9 cellular contexts compared by ENCODE assay signal in genomic region chr7:115851291-115851690, GRCh38.
DNase-seq lines count a peak whose midpoint lies in the region; TF ChIP-seq lines count a peak whose summit lies in the region.
"Had no signal": no experiment of that assay in that cellular context is flagged by ENCODE, and none has a peak within 500 bp of the region (broad histone marks: within the 10 kb centered on the region; RNA-seq: fewer than 3 reads in every experiment).

No MANE protein-coding gene starts in this region.

- H4K20me1 ChIP-seq in DOHH2 (ENCODE audit: control insufficient read depth, insufficient read depth, low read depth, low read length): no peaks in the 10 kb centered on the region

- H3K4me1 Mint-ChIP-seq in activated naive CD4-positive, alpha-beta T cell treated with anti-CD3 and anti-CD28 coated beads, Interleukin-2, amount 10 ng/mL, durations not matched to agents 7 days and 5 days: no peaks in the 10 kb centered on the region
- H3K4me1 Mint-ChIP-seq in activated CD4-positive, alpha-beta T cell treated with anti-CD3 and anti-CD28 coated beads, Interleukin-2, amount 10 ng/mL, durations not matched to agents 24 days and 14 days: no peaks in the 10 kb centered on the region
- no peaks in the 10 kb centered on the region for H3K4me1 Mint-ChIP-seq in activated naive CD4-positive, alpha-beta T cell treated with anti-CD3 and anti-CD28 coated beads for 36 hours (ENCODE audit: low read depth)
- H3K4me1 Mint-ChIP-seq: IgD-negative memory B cell had no signal

- no peak overlapping the region for H3K4me3 ChIP-seq in DOHH2 (ENCODE audit: low read length)

- H3K27ac ChIP-seq in DOHH2 (ENCODE audit: low read depth, low read length): no peak overlapping the region

- no peaks in the 10 kb centered on the region for H3K4me1 ChIP-seq in DOHH2 (ENCODE audit: control insufficient read depth, low read length)

- CTCF ChIA-PET in activated naive CD4-positive, alpha-beta T cell treated with anti-CD3 and anti-CD28 coated beads, Interleukin-2, amount 10 ng/mL, durations not matched to agents 7 days and 5 days (lab: Charles Lee): interaction anchor here (0.6 kb wide), 2 partner anchors 74 to 1769 kb away, joined by 3 read pairs; no protein-coding TSS in a partner anchor
- CTCF ChIA-PET in activated naive CD4-positive, alpha-beta T cell treated with anti-CD3 and anti-CD28 coated beads for 36 hours (lab: Charles Lee): interaction anchor here (0.8 to 2.2 kb wide), 3 partner anchors 19 to 1770 kb away, joined by 3 to 6 read pairs (median 3); no protein-coding TSS in a partner anchor

- no peaks in the 10 kb centered on the region for H3K36me3 ChIP-seq in DOHH2 (ENCODE audit: control insufficient read depth, low read length)

- H3K36me3 Mint-ChIP-seq in activated naive CD4-positive, alpha-beta T cell treated with anti-CD3 and anti-CD28 coated beads, Interleukin-2, amount 10 ng/mL, durations not matched to agents 7 days and 5 days: no peaks in the 10 kb centered on the region
- no peaks in the 10 kb centered on the region for H3K36me3 Mint-ChIP-seq in activated CD4-positive, alpha-beta T cell treated with anti-CD3 and anti-CD28 coated beads, Interleukin-2, amount 10 ng/mL, durations not matched to agents 24 days and 14 days (ENCODE audit: low read depth)
- no peaks in the 10 kb centered on the region for H3K36me3 Mint-ChIP-seq in activated naive CD4-positive, alpha-beta T cell treated with anti-CD3 and anti-CD28 coated beads for 36 hours (ENCODE audit: low read depth)
- H3K36me3 Mint-ChIP-seq: IgD-negative memory B cell had no signal

- H3K9me2 ChIP-seq in DOHH2 (replicated peaks; ENCODE audit: control insufficient read depth, low read length): no peaks in the 10 kb centered on the region

- H3K9me3 Mint-ChIP-seq in activated naive CD4-positive, alpha-beta T cell treated with anti-CD3 and anti-CD28 coated beads, Interleukin-2, amount 10 ng/mL, durations not matched to agents 7 days and 5 days: no peaks in the 10 kb centered on the region
- H3K9me3 Mint-ChIP-seq in activated CD4-positive, alpha-beta T cell treated with anti-CD3 and anti-CD28 coated beads, Interleukin-2, amount 10 ng/mL, durations not matched to agents 24 days and 14 days: no peaks in the 10 kb centered on the region
- H3K9me3 Mint-ChIP-seq in activated naive CD4-positive, alpha-beta T cell treated with anti-CD3 and anti-CD28 coated beads for 36 hours: no peaks in the 10 kb centered on the region
- H3K9me3 Mint-ChIP-seq: IgD-negative memory B cell had no signal

- H3F3A ChIP-seq in DOHH2 (ENCODE audit: control insufficient read depth, insufficient read depth): no peaks in the 10 kb centered on the region

- no peaks in the 10 kb centered on the region for H3K79me2 ChIP-seq in DOHH2 (ENCODE audit: control insufficient read depth, low read length)

- no peak overlapping the region for H3K4me3 Mint-ChIP-seq in activated naive CD4-positive, alpha-beta T cell treated with anti-CD3 and anti-CD28 coated beads, Interleukin-2, amount 10 ng/mL, durations not matched to agents 7 days and 5 days
- no peak overlapping the region for H3K4me3 Mint-ChIP-seq in activated CD4-positive, alpha-beta T cell treated with anti-CD3 and anti-CD28 coated beads, Interleukin-2, amount 10 ng/mL, durations not matched to agents 24 days and 14 days
- no peak overlapping the region for H3K4me3 Mint-ChIP-seq in activated naive CD4-positive, alpha-beta T cell treated with anti-CD3 and anti-CD28 coated beads for 36 hours
- H3K4me3 Mint-ChIP-seq: IgD-negative memory B cell had no signal

- H3K27me3 Mint-ChIP-seq in activated naive CD4-positive, alpha-beta T cell treated with anti-CD3 and anti-CD28 coated beads, Interleukin-2, amount 10 ng/mL, durations not matched to agents 7 days and 5 days: no peaks in the 10 kb centered on the region
- H3K27me3 Mint-ChIP-seq in activated CD4-positive, alpha-beta T cell treated with anti-CD3 and anti-CD28 coated beads, Interleukin-2, amount 10 ng/mL, durations not matched to agents 24 days and 14 days: no peaks in the 10 kb centered on the region
- no peaks in the 10 kb centered on the region for H3K27me3 Mint-ChIP-seq in activated naive CD4-positive, alpha-beta T cell treated with anti-CD3 and anti-CD28 coated beads for 36 hours (ENCODE audit: low read depth)

- H3K9me3 ChIP-seq in DOHH2 (ENCODE audit: control insufficient read depth, insufficient read depth, low read length): no peaks in the 10 kb centered on the region

- TF ChIP-seq CTCF in DOHH2 (IDR thresholded peaks at IDR 0.05; ENCODE audit: low read depth, low read length, poor library complexity, severe bottlenecking): peak; percentile 60

- H3K4me2 ChIP-seq in DOHH2 (ENCODE audit: low read length): no peak overlapping the region

- DNase-seq in Kasumi-1 (lab: John Stamatoyannopoulos, UW) (peak; percentile 68 to 77), RPMI8226 (peak; percentile 65), foreskin melanocyte (peak; percentile 16)
- no peak for DNase-seq in activated naive CD4-positive, alpha-beta T cell treated with anti-CD3 and anti-CD28 coated beads, Interleukin-2, amount 10 ng/mL, durations not matched to agents 7 days and 5 days
- no peak for DNase-seq in activated CD4-positive, alpha-beta T cell treated with anti-CD3 and anti-CD28 coated beads, Interleukin-2, amount 10 ng/mL, durations not matched to agents 24 days and 14 days
- DNase-seq in stimulated activated CD4-positive, alpha-beta T cell treated with anti-CD3 and anti-CD28 coated beads, Interleukin-4, amount 100 ng/mL, for 1 hour: no peak
- no peak for DNase-seq in activated naive CD4-positive, alpha-beta T cell treated with anti-CD3 and anti-CD28 coated beads for 36 hours

- no peak overlapping the region for H3K27ac Mint-ChIP-seq in activated naive CD4-positive, alpha-beta T cell treated with anti-CD3 and anti-CD28 coated beads, Interleukin-2, amount 10 ng/mL, durations not matched to agents 7 days and 5 days
- H3K27ac Mint-ChIP-seq in activated CD4-positive, alpha-beta T cell treated with anti-CD3 and anti-CD28 coated beads, Interleukin-2, amount 10 ng/mL, durations not matched to agents 24 days and 14 days: no peak overlapping the region
- no peak overlapping the region for H3K27ac Mint-ChIP-seq in activated naive CD4-positive, alpha-beta T cell treated with anti-CD3 and anti-CD28 coated beads for 36 hours
- H3K27ac Mint-ChIP-seq: IgD-negative memory B cell had no signal

- H3K27me3 ChIP-seq in DOHH2 (ENCODE audit: control insufficient read depth, low read length): peaks cover 10% of the 10 kb centered on the region; the same call in 1 of the 2 replicates

- intact Hi-C loops in activated CD4-positive, alpha-beta T cell treated with anti-CD3 and anti-CD28 coated beads, Interleukin-2, amount 10 ng/mL, durations not matched to agents 24 days and 14 days (cut with micrococcal nuclease): loop anchor here (2.0 to 10.0 kb wide), 2 partner anchors 1766 to 1824 kb away; no protein-coding TSS in a partner anchor
- intact Hi-C loops in activated naive CD4-positive, alpha-beta T cell treated with anti-CD3 and anti-CD28 coated beads for 36 hours (cut with micrococcal nuclease): loop anchor here (1.0 to 10.0 kb wide), 5 partner anchors 271 to 1825 kb away; no protein-coding TSS in a partner anchor

Comparison
In these comparisons a context has a peak if more than half of its experiments do, and no peak if none do; other contexts are left out.
1. DNase-seq: peak in Kasumi-1 (2 of 2), RPMI8226 (single experiment) and foreskin melanocyte (single experiment); none in activated naive CD4-positive, alpha-beta T cell treated with anti-CD3 and anti-CD28 coated beads, Interleukin-2, amount 10 ng/mL, durations not matched to agents 7 days and 5 days (single experiment), activated CD4-positive, alpha-beta T cell treated with anti-CD3 and anti-CD28 coated beads, Interleukin-2, amount 10 ng/mL, durations not matched to agents 24 days and 14 days (single experiment), stimulated activated CD4-positive, alpha-beta T cell treated with anti-CD3 and anti-CD28 coated beads, Interleukin-4, amount 100 ng/mL, for 1 hour (single experiment) and activated naive CD4-positive, alpha-beta T cell treated with anti-CD3 and anti-CD28 coated beads for 36 hours (single experiment).